In genomic region chr11:76919887-76920746, GRCh38 we compare ENCODE assay signal across 8 cellular contexts. TPM values are rescaled to one million over a fixed set of nuclear protein-coding genes. Genes with fewer than 3 reads are reported as not detected.
DNase-seq lines count a peak whose midpoint lies in the region; ATAC-seq, FAIRE-seq and TF ChIP-seq lines count a peak whose summit lies in the region.

No MANE protein-coding gene starts in this region.

- H3K23ac ChIP-seq in H1 (ENCODE audit: insufficient read length) (no peak overlapping the region), mesendoderm (ENCODE audit: low read length) (no peak overlapping the region)

- H3K4me2 ChIP-seq in H1 (ENCODE audit: insufficient read depth in 1 of 2, low read depth in 2 of 2, low read length in 2 of 2) (peak overlapping the region in 1 of 2 experiments; percentile 32; a peak in 1 of 4 replicates), mesendoderm (ENCODE audit: low read length) (no peak overlapping the region)

- H2BK120ac ChIP-seq in H1 (replicated peaks; ENCODE audit: low read depth, low read length) (no peak overlapping the region), mesendoderm (ENCODE audit: low read depth, low read length) (no peak overlapping the region)

- no peak overlapping the region for H3K18ac ChIP-seq in H1 (ENCODE audit: extremely low read depth, low read length)
- H3K18ac ChIP-seq in mesendoderm (ENCODE audit: low read length), result no peak overlapping the region

- no peak overlapping the region for H2AFZ ChIP-seq in H1 (ENCODE audit: low read length)

- H3K27me3 ChIP-seq in H1 (replicated peaks in 1 of 4; ENCODE audit: control insufficient read depth in 3 of 4, extremely low read depth in 1 of 4, insufficient read depth in 3 of 4, low read length in 3 of 4) (no peaks in the 10 kb centered on the region), mesendoderm (ENCODE audit: insufficient read depth, low read length, poor library complexity) (no peaks in the 10 kb centered on the region)

- H4K5ac ChIP-seq in H1 (ENCODE audit: insufficient read length, low read depth, low read length), result no peak overlapping the region
- H4K5ac ChIP-seq in mesendoderm (ENCODE audit: low read length), result no peak overlapping the region

- ATAC-seq in GM18502 (IDR thresholded peaks at IDR 0.05; ENCODE audit: poor library complexity, unreplicated experiment), result peak; percentile 54

- peak in 73 of 76 experiments; percentile 6 to 90 (median 62) for DNase-seq in HUDEP-2 (lab: John Stamatoyannopoulos, UW; ENCODE audit: unreplicated experiment in 76 of 76)
- DNase-seq in NOMO-1 treated with DMSO at 0.1 percent for 48 hours (lab: John Stamatoyannopoulos, UW; ENCODE audit: unreplicated experiment), result peak; percentile 80
- peak; percentile 7 to 21 for DNase-seq in activated CD8-positive, alpha-beta memory T cell treated with anti-CD3 and anti-CD28 coated beads for 4 hours (ENCODE audit: low read depth in 2 of 2)
- peak in 1 of 2 experiments; percentile 71 for DNase-seq in H1 (ENCODE audit: low read depth in 1 of 2, low spot score in 2 of 2)
- peak; percentile 88 for DNase-seq in mesendoderm
- peak; percentile 40 for DNase-seq in stimulated activated CD8-positive, alpha-beta memory T cell treated with anti-CD3 and anti-CD28 coated beads, Interleukin-15, amount 100 ng/mL, for 1 hour (ENCODE audit: low read depth)

- TF ChIP-seq CTCF in 22Rv1 (IDR thresholded peaks at IDR 0.05), result peak; percentile 97
- TF ChIP-seq CTCF in H1 (IDR thresholded peaks at IDR 0.05; ENCODE audit: control extremely low read depth in 1 of 3, insufficient read depth in 1 of 3, low read depth in 1 of 3, low read length in 3 of 3), result peak; percentile 33 to 79 (median 75)

- no peak overlapping the region for H3K14ac ChIP-seq in H1 (ENCODE audit: insufficient read length)

- POLR2A ChIA-PET in H1 (lab: Charles Lee; ENCODE audit: partially characterized antibody), result interaction anchor here (0.6 kb wide), 1 partner anchor 67 kb away, joined by 3 read pairs; no protein-coding TSS in a partner anchor

- no peak overlapping the region for H3K9ac ChIP-seq in H1 (replicated peaks in 1 of 4; ENCODE audit: extremely low read depth in 1 of 4, low read depth in 3 of 4, low read length in 3 of 4)
- H3K9ac ChIP-seq in mesendoderm (ENCODE audit: low read length), result no peak overlapping the region

- no peak overlapping the region for H4K8ac ChIP-seq in H1 (ENCODE audit: extremely low read depth, insufficient read depth, low read length)
- no peak overlapping the region for H4K8ac ChIP-seq in mesendoderm (ENCODE audit: low read depth, low read length)

- TF ChIP-seq POLR2A in H1 (IDR thresholded peaks at IDR 0.05; ENCODE audit: control extremely low read depth in 1 of 2, low read depth in 2 of 2, low read length in 2 of 2), result no peak

- H3K36me3 ChIP-seq in H1 (ENCODE audit: control insufficient read depth in 2 of 4, insufficient read depth in 4 of 4, low read length in 3 of 4) (no peaks in the 10 kb centered on the region), mesendoderm (ENCODE audit: control insufficient read depth, insufficient read depth, low read length) (no peaks in the 10 kb centered on the region)

- no peaks in the 10 kb centered on the region for H3K79me2 ChIP-seq in H1 (ENCODE audit: control insufficient read depth in 1 of 2, insufficient read depth in 2 of 2, low read length in 2 of 2)
- no peaks in the 10 kb centered on the region for H3K79me2 ChIP-seq in mesendoderm (ENCODE audit: control insufficient read depth, insufficient read depth, low read length)

- no peak for TF ChIP-seq EP300 in H1 (IDR thresholded peaks at IDR 0.05; ENCODE audit: borderline replicate concordance in 1 of 2, low read depth in 2 of 2, low read length in 2 of 2)

- 0 out of 2 replicates have a peak overlapping the region, but pooled peaks have one; percentile 22 for H3K27ac ChIP-seq in 22Rv1
- H3K27ac ChIP-seq in H1 (ENCODE audit: low read depth, low read length), result no peak overlapping the region
- no peak overlapping the region for H3K27ac ChIP-seq in mesendoderm (ENCODE audit: low read depth, low read length)

- TF ChIP-seq RAD21 in H1 (IDR thresholded peaks at IDR 0.05 in 1 of 2, conservative IDR thresholded peaks at IDR 0.05 in 1 of 2; ENCODE audit: low read depth in 2 of 2, low read length in 2 of 2), result peak; percentile 64 to 73

- H2BK12ac ChIP-seq in H1 (ENCODE audit: low read depth, low read length), result no peak overlapping the region

- H3K4me3 ChIP-seq in H1 (ENCODE audit: extremely low read depth in 1 of 4, insufficient read depth in 2 of 4, low read depth in 3 of 4, low read length in 4 of 4), result no peak overlapping the region
- H3K4me3 ChIP-seq in mesendoderm (ENCODE audit: low read length), result no peak overlapping the region

- H3K4me1 ChIP-seq in H1 (replicated peaks in 1 of 4; ENCODE audit: control insufficient read depth in 3 of 4, insufficient read depth in 4 of 4, low read length in 3 of 4), result peaks cover 0 to 2% (median 0%) of the 10 kb centered on the region in 4 experiments; a peak in 2 of 7 replicates
- no peaks in the 10 kb centered on the region for H3K4me1 ChIP-seq in mesendoderm (ENCODE audit: control insufficient read depth, low read depth, low read length)

- no peaks in the 10 kb centered on the region for H4K20me1 ChIP-seq in H1 (replicated peaks in 1 of 2; ENCODE audit: control insufficient read depth in 1 of 2, insufficient read depth in 2 of 2, low read length in 2 of 2)

- CTCF ChIA-PET in H1 (lab: Charles Lee; ENCODE audit: partially characterized antibody), result interaction anchor here (0.6 to 6.3 kb wide), 84 partner anchors 8 to 265 kb away, joined by 3 to 92 read pairs (median 4); partner anchors contain the start of genes B3GNT6 and MYO7A

- H2BK15ac ChIP-seq in H1 (ENCODE audit: low read length) (0 out of 2 replicates have a peak overlapping the region, but pooled peaks have one; percentile 50), mesendoderm (replicated peaks; ENCODE audit: low read depth) (no peak overlapping the region)

- WGBS in H1 (ENCODE audit: extremely low coverage in 1 of 2, insufficient coverage in 1 of 2, insufficient read length in 1 of 2, insufficient replicate concordance in 2 of 2, low coverage in 1 of 2, low lambda C conversion rate in 2 of 2, missing lambda C conversion rate in 1 of 2), 2 experiments, result 36% methylated on average over 7 of the region's 7 CpGs; no CpG with 5 or more reads in 1 of the 2 experiments
- no CpG with 5 or more reads among the region's 7 CpGs for WGBS in mesendoderm (ENCODE audit: extremely low coverage, insufficient coverage, low lambda C conversion rate)

- H3K4ac ChIP-seq in H1 (replicated peaks; ENCODE audit: insufficient read length, low read depth, low read length) (no peak overlapping the region), mesendoderm (ENCODE audit: low read depth, low read length) (no peak overlapping the region)

- H3K56ac ChIP-seq in H1 (replicated peaks; ENCODE audit: insufficient read length, low read depth, low read length), result no peak overlapping the region
- no peak overlapping the region for H3K56ac ChIP-seq in mesendoderm (ENCODE audit: low read length)

- H3K79me1 ChIP-seq in H1 (ENCODE audit: low read depth, low read length), result no peaks in the 10 kb centered on the region
- no peaks in the 10 kb centered on the region for H3K79me1 ChIP-seq in mesendoderm (ENCODE audit: low read length)

- H3K23me2 ChIP-seq in H1 (ENCODE audit: low read depth, low read length), result no peaks in the 10 kb centered on the region

- H3K9me3 ChIP-seq in H1 (ENCODE audit: insufficient read depth in 2 of 2, low read depth in 1 of 2, low read length in 1 of 2), result no peaks in the 10 kb centered on the region

- H4K91ac ChIP-seq in H1 (replicated peaks; ENCODE audit: insufficient read length, low read length), result no peak overlapping the region

- H2BK20ac ChIP-seq in H1 (ENCODE audit: low read length), result 0 out of 2 replicates have a peak overlapping the region, but pooled peaks have one; percentile 17

- no peak overlapping the region for H2AK5ac ChIP-seq in H1 (ENCODE audit: low read depth, low read length)
- no peak overlapping the region for H2AK5ac ChIP-seq in mesendoderm (ENCODE audit: low read length)

- FAIRE-seq in H1 (lab: Jason Lieb, UNC), result peak; percentile 7

- H2BK5ac ChIP-seq in H1 (ENCODE audit: low read depth, low read length) (no peak overlapping the region), mesendoderm (ENCODE audit: low read length) (no peak overlapping the region)

TF ChIP-seq in H1, 55 proteins besides CTCF, POLR2A, EP300 and RAD21 (continues in another document):
- TF ChIP-seq MAX (IDR thresholded peaks at IDR 0.05) (no peak), ATF2 (IDR thresholded peaks at IDR 0.05; ENCODE audit: low read length) (no peak), POU5F1 (IDR thresholded peaks at IDR 0.05; ENCODE audit: low read depth, low read length) (no peak)

RNA-seq across cellular contexts. Expression of gene ACER3, which starts 59.4 kb away (rescaled TPM):
- 16.2 and 17.1 TPM in 2 replicates for total RNA-seq in H1 (2021; fragmentation: NEBNext Ultra II Directional; extraction: Animal tissue kit (Norgen Biotek cat#: 25700))
- polyA plus RNA-seq in H1 (2011; rRNA removed), result 3.5 and 5.7 TPM in 2 replicates
- 6.6 TPM for polyA plus RNA-seq in H1 (2011; cell fraction: cytosol; rRNA removed)
- polyA plus RNA-seq in H1 (2011; cell fraction: nucleus; rRNA removed), result 5.5 TPM
- polyA plus RNA-seq in H1 (2012, experiment 1 of 2), result 6.8 to 10.6 TPM (median 7.7 TPM) in 4 replicates
- 1.5 TPM for polyA plus RNA-seq in H1 (2012, experiment 2 of 2)
- polyA plus RNA-seq in H1 (2013, experiment 1 of 2), result 8.1 TPM
- polyA plus RNA-seq in H1 (2013, experiment 2 of 2), result 9.6 TPM
- polyA minus RNA-seq in H1 (2011; rRNA and poly(A)+ RNA removed), result 16.1 and 22.3 TPM in 2 replicates
- polyA minus RNA-seq in H1 (2011; cell fraction: cytosol; rRNA and poly(A)+ RNA removed), result 10.6 TPM
- 19.4 TPM for polyA minus RNA-seq in H1 (2011; cell fraction: nucleus; rRNA and poly(A)+ RNA removed)
- 9.5 TPM for polyA plus RNA-seq in mesendoderm (2013, experiment 1 of 2)
- 9.0 TPM for polyA plus RNA-seq in mesendoderm (2013, experiment 2 of 2)
